Comparison of ENCODE assay signal across 9 cellular contexts in the genomic region with DNA sequence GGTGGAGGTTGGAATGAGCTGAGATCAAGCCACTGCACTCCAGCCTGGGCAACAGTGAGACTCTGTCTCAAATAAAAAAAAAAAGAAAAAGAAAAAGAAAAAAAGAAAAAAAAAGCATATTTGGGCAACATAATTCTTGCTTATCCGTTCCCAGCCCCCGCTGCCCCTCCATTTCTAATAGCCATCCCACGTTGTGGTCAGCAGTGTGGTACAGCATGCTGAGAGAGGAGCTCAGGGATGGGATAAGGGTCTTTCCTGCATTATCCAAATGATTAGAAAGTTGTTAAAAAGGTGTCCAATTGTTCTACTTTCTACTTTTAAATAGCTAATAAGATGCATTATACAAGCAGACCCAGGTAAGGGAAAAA.
A peak's percentile ranks its signal among the peaks of the same experiment; 100 is the strongest.
DNase-seq lines count a peak whose midpoint lies in the region; ATAC-seq and TF ChIP-seq lines count a peak whose summit lies in the region.
"Had no signal": no experiment of that assay in that cellular context is flagged by ENCODE, and none has a peak within 500 bp of the region (broad histone marks: within the 10 kb centered on the region; RNA-seq: fewer than 3 reads in every experiment).

No MANE protein-coding gene starts in this region.

- peak overlapping the region; percentile 82; the same call in 1 of the 2 replicates for H3K4me3 ChIP-seq in WERI-Rb-1 (ENCODE audit: low read depth, low read length)

- H3K9me3 Mint-ChIP-seq in activated naive CD4-positive, alpha-beta T cell treated with anti-CD3 and anti-CD28 coated beads for 36 hours, result no peaks in the 10 kb centered on the region
- peaks cover 6% of the 10 kb centered on the region for H3K9me3 Mint-ChIP-seq in glutamatergic neuron (ENCODE audit: unreplicated experiment)
- H3K9me3 Mint-ChIP-seq in stimulated activated memory B cell treated with anti-CD40 and anti-IgM and Interleukin-4, amounts not matched to agents 10 μg/mL and 1 μg/mL and 100 μg/mL, for 72 hours, result peaks cover 5% of the 10 kb centered on the region

- no peak for TF ChIP-seq POLR2A in erythroblast (IDR thresholded peaks at IDR 0.05; ENCODE audit: low read length)

- H3K9me3 ChIP-seq in WERI-Rb-1 (ENCODE audit: severe bottlenecking), result no peaks in the 10 kb centered on the region

- peaks cover 6% of the 10 kb centered on the region for H3K4me1 Mint-ChIP-seq in activated naive CD4-positive, alpha-beta T cell treated with anti-CD3 and anti-CD28 coated beads for 36 hours (ENCODE audit: low read depth)
- peaks cover 12% of the 10 kb centered on the region for H3K4me1 Mint-ChIP-seq in glutamatergic neuron (ENCODE audit: low read depth, unreplicated experiment)
- H3K4me1 Mint-ChIP-seq in stimulated activated memory B cell treated with anti-CD40 and anti-IgM and Interleukin-4, amounts not matched to agents 10 μg/mL and 1 μg/mL and 100 μg/mL, for 72 hours, result peaks cover 11% of the 10 kb centered on the region

- no peak for DNase-seq in activated naive CD4-positive, alpha-beta T cell treated with anti-CD3 and anti-CD28 coated beads for 36 hours
- no peak for DNase-seq in activated naive CD4-positive, alpha-beta T cell treated with anti-CD3 and anti-CD28 coated beads, Interleukin-2, amount 50 U/mL, for 16 hours
- DNase-seq in WERI-Rb-1, result no peak
- DNase-seq in glutamatergic neuron, result no peak
- DNase-seq in erythroblast (lab: John Stamatoyannopoulos, UW), result no peak
- DNase-seq in cerebellar cortex (ENCODE audit: low spot score), result no peak
- DNase-seq: AML-193 had no signal

- TF ChIP-seq CTCF in WERI-Rb-1 (IDR thresholded peaks at IDR 0.05; ENCODE audit: low read depth, low read length), result no peak
- no peak for TF ChIP-seq CTCF in glutamatergic neuron (IDR thresholded peaks at IDR 0.05; ENCODE audit: partially characterized antibody, unreplicated experiment)

- H3K27ac ChIP-seq in WERI-Rb-1, result no peak overlapping the region

- CTCF ChIA-PET in activated naive CD4-positive, alpha-beta T cell treated with anti-CD3 and anti-CD28 coated beads for 36 hours (lab: Charles Lee), result no interaction called here

- H3K27me3 Mint-ChIP-seq in activated naive CD4-positive, alpha-beta T cell treated with anti-CD3 and anti-CD28 coated beads for 36 hours (ENCODE audit: low read depth), result peaks cover 45% of the 10 kb centered on the region
- peaks cover 5% of the 10 kb centered on the region for H3K27me3 Mint-ChIP-seq in glutamatergic neuron (ENCODE audit: unreplicated experiment)
- peaks cover 54% of the 10 kb centered on the region for H3K27me3 Mint-ChIP-seq in stimulated activated memory B cell treated with anti-CD40 and anti-IgM and Interleukin-4, amounts not matched to agents 10 μg/mL and 1 μg/mL and 100 μg/mL, for 72 hours

- peak overlapping the region; percentile 70 for H3K4me3 Mint-ChIP-seq in activated naive CD4-positive, alpha-beta T cell treated with anti-CD3 and anti-CD28 coated beads for 36 hours
- H3K4me3 Mint-ChIP-seq in glutamatergic neuron (ENCODE audit: unreplicated experiment), result peak overlapping the region; percentile 95
- peak overlapping the region; percentile 78 for H3K4me3 Mint-ChIP-seq in stimulated activated memory B cell treated with anti-CD40 and anti-IgM and Interleukin-4, amounts not matched to agents 10 μg/mL and 1 μg/mL and 100 μg/mL, for 72 hours

- no peak for ATAC-seq in stimulated activated memory B cell treated with anti-CD40 and anti-IgM and Interleukin-4, amounts not matched to agents 10 μg/mL and 1 μg/mL and 100 μg/mL, for 72 hours
- no peak for ATAC-seq in GM21825 (IDR thresholded peaks at IDR 0.05; ENCODE audit: unreplicated experiment)

- H3K36me3 Mint-ChIP-seq in activated naive CD4-positive, alpha-beta T cell treated with anti-CD3 and anti-CD28 coated beads for 36 hours (ENCODE audit: low read depth), result no peaks in the 10 kb centered on the region
- H3K36me3 Mint-ChIP-seq in glutamatergic neuron (ENCODE audit: unreplicated experiment), result peaks cover 7% of the 10 kb centered on the region
- H3K36me3 Mint-ChIP-seq in stimulated activated memory B cell treated with anti-CD40 and anti-IgM and Interleukin-4, amounts not matched to agents 10 μg/mL and 1 μg/mL and 100 μg/mL, for 72 hours, result no peaks in the 10 kb centered on the region

- peaks cover 10% of the 10 kb centered on the region for H3K36me3 ChIP-seq in WERI-Rb-1

- intact Hi-C loops in activated naive CD4-positive, alpha-beta T cell treated with anti-CD3 and anti-CD28 coated beads for 36 hours (cut with micrococcal nuclease), result no loop called here

- no peaks in the 10 kb centered on the region for H3K27me3 ChIP-seq in WERI-Rb-1 (ENCODE audit: insufficient read depth, low read depth, severe bottlenecking)

- H3K27ac Mint-ChIP-seq in activated naive CD4-positive, alpha-beta T cell treated with anti-CD3 and anti-CD28 coated beads for 36 hours, result no peak overlapping the region
- peak overlapping the region; percentile 85 for H3K27ac Mint-ChIP-seq in glutamatergic neuron (ENCODE audit: unreplicated experiment)
- no peak overlapping the region for H3K27ac Mint-ChIP-seq in stimulated activated memory B cell treated with anti-CD40 and anti-IgM and Interleukin-4, amounts not matched to agents 10 μg/mL and 1 μg/mL and 100 μg/mL, for 72 hours
